Comparison of ENCODE assay signal across 8 cellular contexts in genomic region chr19:41439441-41440222, GRCh38. TPM values are rescaled to one million over a fixed set of nuclear protein-coding genes. Genes with fewer than 3 reads are reported as not detected.
DNase-seq lines count a peak whose midpoint lies in the region; ATAC-seq and TF ChIP-seq lines count a peak whose summit lies in the region.

Gene DMAC2 (minus strand): TSS chr19:41439912. CDS start chr19:41439899, 13 bp downstream.

- peaks cover 3% of the 10 kb centered on the region for H3K36me3 Mint-ChIP-seq in IgD-negative memory B cell

- H3K9me3 Mint-ChIP-seq in IgD-negative memory B cell: no peaks in the 10 kb centered on the region

- H3K27ac ChIP-seq in mucosa of rectum (ENCODE audit: low read depth in 2 of 2, low read length in 2 of 2): peak within 1 kb of the TSS; percentile 93 to 98

- H3K4me3 ChIP-seq in mucosa of rectum (ENCODE audit: low read length in 2 of 2): peak within 1 kb of the TSS; percentile 91 to 98

- peaks cover 8 to 13% of the 10 kb centered on the region in 2 donors for H3K4me1 ChIP-seq in mucosa of rectum (ENCODE audit: control insufficient read depth in 2 of 2, insufficient read depth in 2 of 2, low read length in 2 of 2)

- no peaks in the 10 kb centered on the region for H3K9me3 ChIP-seq in mucosa of rectum (ENCODE audit: control insufficient read depth in 2 of 2, low read length in 2 of 2)

- peaks cover 0 to 17% (median 13%) of the 10 kb centered on the region in 3 donors for H3K4me1 Mint-ChIP-seq in IgD-negative memory B cell

- DNase-seq in DMS53 (lab: John Stamatoyannopoulos, UW) (peak; percentile 100), OCI-M1 (lab: John Stamatoyannopoulos, UW) (peak; percentile 100), activated T-cell treated with anti-CD3 and anti-CD28 coated beads for 24 hours (ENCODE audit: low read depth) (peak; percentile 94), erythroblast (lab: John Stamatoyannopoulos, UW) (peak; percentile 97 to 98)
- peak; percentile 97 for DNase-seq in stimulated activated CD8-positive, alpha-beta memory T cell treated with anti-CD3 and anti-CD28 coated beads, Interleukin-4, amount 100 ng/mL, for 48 hours

- no peak within 1 kb of the TSS for H3K27ac Mint-ChIP-seq in IgD-negative memory B cell

- H3K4me3 Mint-ChIP-seq in IgD-negative memory B cell: peak within 1 kb of the TSS in 3 of 4 donors; percentile 7 to 71 (median 67)

- peak; percentile 95 for TF ChIP-seq POLR2A in erythroblast (IDR thresholded peaks at IDR 0.05; ENCODE audit: low read length)

- peaks cover 4% of the 10 kb centered on the region for H3K27me3 Mint-ChIP-seq in IgD-negative memory B cell

- peak; percentile 91 for ATAC-seq in GM21529 (IDR thresholded peaks at IDR 0.05; ENCODE audit: unreplicated experiment)

- peak within 1 kb of the TSS; percentile 90 to 95 for H3K9ac ChIP-seq in mucosa of rectum (ENCODE audit: low read depth in 1 of 2, low read length in 2 of 2)

- peaks cover 5 to 13% of the 10 kb centered on the region in 2 donors for H3K36me3 ChIP-seq in mucosa of rectum (ENCODE audit: control insufficient read depth in 2 of 2, insufficient read depth in 2 of 2, low read length in 2 of 2)

- no peaks in the 10 kb centered on the region for H3K27me3 ChIP-seq in mucosa of rectum (ENCODE audit: control insufficient read depth in 2 of 2, insufficient read depth in 2 of 2, low read length in 2 of 2)

RNA-seq across cellular contexts. Expression of gene DMAC2, which starts in this region (rescaled TPM):
- polyA plus RNA-seq in IgD-negative memory B cell: 47.0 TPM

Comparison
In these comparisons a context has a peak if more than half of its experiments do, and no peak if none do; other contexts are left out.
1. Peak in every context shown above with its lines: DNase-seq, ATAC-seq, H3K4me3 ChIP-seq and H3K27ac ChIP-seq.